Comparison of ENCODE assay signal across 10 cellular contexts in genomic region chr1:205375816-205376545, GRCh38. TPM values are rescaled to one million over a fixed set of nuclear protein-coding genes. Genes with fewer than 3 reads are reported as not detected.
DNase-seq lines count a peak whose midpoint lies in the region; ATAC-seq and TF ChIP-seq lines count a peak whose summit lies in the region.
"Had no signal": no experiment of that assay in that cellular context is flagged by ENCODE, and none has a peak within 500 bp of the region (broad histone marks: within the 10 kb centered on the region; RNA-seq: fewer than 3 reads in every experiment).

No MANE protein-coding gene starts in this region.

- no peak overlapping the region for H3K27ac Mint-ChIP-seq in activated T-helper 17 cell treated with anti-CD3 and anti-CD28 coated beads, Interleukin-2, amount 50 U/mL, for 72 hours
- no peak overlapping the region for H3K27ac Mint-ChIP-seq in activated naive CD4-positive, alpha-beta T cell treated with anti-CD3 and anti-CD28 coated beads, Interleukin-2, amount 50 U/mL, for 72 hours
- H3K27ac Mint-ChIP-seq: activated naive CD8-positive, alpha-beta T cell had no signal

- TF ChIP-seq CTCF in tibial artery (IDR thresholded peaks at IDR 0.05) = no peak

- DNase-seq in H4 (ENCODE audit: low spot score) (peak; percentile 57), NCI-H510A (lab: John Stamatoyannopoulos, UW) (peak; percentile 62), ecto neural progenitor cell (ENCODE audit: low spot score) (peak; percentile 65), occipital lobe (lab: John Stamatoyannopoulos, UW) (peak; percentile 47), SW 1271 (lab: John Stamatoyannopoulos, UW) (no peak), tibial artery (no peak)
- DNase-seq in activated naive CD4-positive, alpha-beta T cell treated with anti-CD3 and anti-CD28 coated beads, Interleukin-2, amount 50 U/mL, for 72 hours (ENCODE audit: low spot score in 2 of 2) = no peak

- no peak overlapping the region for H3K4me3 ChIP-seq in tibial artery

- no peak overlapping the region for H3K4me3 Mint-ChIP-seq in activated T-helper 17 cell treated with anti-CD3 and anti-CD28 coated beads, Interleukin-2, amount 50 U/mL, for 72 hours
- H3K4me3 Mint-ChIP-seq: activated naive CD8-positive, alpha-beta T cell had no signal

- H3K4me1 ChIP-seq in tibial artery = peaks cover 0 to 34% (median 21%) of the 10 kb centered on the region in 4 donors

- intact Hi-C loops in tibial artery (cut with DNase I; ENCODE audit: low total_unique reads) = no loop called here

- peaks cover 0 to 2% of the 10 kb centered on the region in 2 donors for H3K27me3 ChIP-seq in tibial artery

- peaks cover 8% of the 10 kb centered on the region for H3K27me3 Mint-ChIP-seq in activated T-helper 17 cell treated with anti-CD3 and anti-CD28 coated beads, Interleukin-2, amount 50 U/mL, for 72 hours

- H3K36me3 ChIP-seq in tibial artery = no peaks in the 10 kb centered on the region

- H3K9me3 ChIP-seq in tibial artery = no peaks in the 10 kb centered on the region

- ATAC-seq in activated T-helper 17 cell treated with anti-CD3 and anti-CD28 coated beads, Interleukin-2, amount 50 U/mL, for 72 hours (replicated peaks) = no peak
- no peak for ATAC-seq in activated naive CD4-positive, alpha-beta T cell treated with anti-CD3 and anti-CD28 coated beads, Interleukin-2, amount 50 U/mL, for 72 hours

- H3K27ac ChIP-seq in tibial artery = no peak overlapping the region

- H3K36me3 Mint-ChIP-seq in activated T-helper 17 cell treated with anti-CD3 and anti-CD28 coated beads, Interleukin-2, amount 50 U/mL, for 72 hours (ENCODE audit: low read depth) = no peaks in the 10 kb centered on the region
- H3K36me3 Mint-ChIP-seq in activated naive CD4-positive, alpha-beta T cell treated with anti-CD3 and anti-CD28 coated beads, Interleukin-2, amount 50 U/mL, for 72 hours = no peaks in the 10 kb centered on the region

- H3K4me1 Mint-ChIP-seq in activated T-helper 17 cell treated with anti-CD3 and anti-CD28 coated beads, Interleukin-2, amount 50 U/mL, for 72 hours = peaks cover 22% of the 10 kb centered on the region

- H3K9me3 Mint-ChIP-seq in activated T-helper 17 cell treated with anti-CD3 and anti-CD28 coated beads, Interleukin-2, amount 50 U/mL, for 72 hours = no peaks in the 10 kb centered on the region
- no peaks in the 10 kb centered on the region for H3K9me3 Mint-ChIP-seq in activated naive CD4-positive, alpha-beta T cell treated with anti-CD3 and anti-CD28 coated beads, Interleukin-2, amount 50 U/mL, for 72 hours

RNA-seq across cellular contexts. Expression of gene KLHDC8A, which starts 19.3 kb away (rescaled TPM):
- total RNA-seq in H4 (2014; rRNA removed; shearing (Covaris generic)) = not detected in 2 replicates
- total RNA-seq in occipital lobe = 18.6 TPM
- not detected for total RNA-seq in activated T-helper 17 cell treated with anti-CD3 and anti-CD28 coated beads, Interleukin-2, amount 50 U/mL, for 72 hours
- not detected for total RNA-seq in activated naive CD4-positive, alpha-beta T cell treated with anti-CD3 and anti-CD28 coated beads, Interleukin-2, amount 50 U/mL, for 72 hours
- total RNA-seq: pulmonary artery endothelial cell had no signal

RNA-seq across cellular contexts. Expression of gene LEMD1, which starts 45.9 kb away (rescaled TPM):
- total RNA-seq in H4 (2014; rRNA removed; shearing (Covaris generic)) = 1.5 TPM in 2 replicates
- total RNA-seq in occipital lobe = 6.9 TPM
- total RNA-seq in activated T-helper 17 cell treated with anti-CD3 and anti-CD28 coated beads, Interleukin-2, amount 50 U/mL, for 72 hours = 1 to 10 TPM in 1 of 2 donors, under 1 TPM in 1; 0.61 to 1.1 TPM
- 1 to 10 TPM in 1 of 2 donors, not detected in 1; 1.4 TPM for total RNA-seq in activated naive CD4-positive, alpha-beta T cell treated with anti-CD3 and anti-CD28 coated beads, Interleukin-2, amount 50 U/mL, for 72 hours
- total RNA-seq: pulmonary artery endothelial cell had no signal

RNA-seq across cellular contexts. Expression of gene NUAK2, which starts 54.4 kb away (rescaled TPM):
- total RNA-seq in H4 (2014; rRNA removed; shearing (Covaris generic)) = 0.92 and 1.0 TPM in 2 replicates
- 1.1 TPM for total RNA-seq in occipital lobe
- 1 to 10 TPM; 1.2 to 2.9 TPM for total RNA-seq in activated T-helper 17 cell treated with anti-CD3 and anti-CD28 coated beads, Interleukin-2, amount 50 U/mL, for 72 hours
- total RNA-seq in activated naive CD4-positive, alpha-beta T cell treated with anti-CD3 and anti-CD28 coated beads, Interleukin-2, amount 50 U/mL, for 72 hours = 1 to 10 TPM; 5.9 to 6.8 TPM

Comparison
In these comparisons a context has a peak if more than half of its experiments do, and no peak if none do; other contexts are left out.
1. DNase-seq: peak in H4 (single experiment), NCI-H510A (single experiment), ecto neural progenitor cell (single experiment) and occipital lobe (single experiment); none in activated naive CD4-positive, alpha-beta T cell treated with anti-CD3 and anti-CD28 coated beads, Interleukin-2, amount 50 U/mL, for 72 hours (0 of 2), SW 1271 (0 of 2) and tibial artery (0 of 2).
2. RNA of gene KLHDC8A, which starts 19.3 kb away (total RNA-seq): 18.6 TPM in occipital lobe (single experiment); not detected in activated T-helper 17 cell treated with anti-CD3 and anti-CD28 coated beads, Interleukin-2, amount 50 U/mL, for 72 hours, not detected in H4 and not detected in activated naive CD4-positive, alpha-beta T cell treated with anti-CD3 and anti-CD28 coated beads, Interleukin-2, amount 50 U/mL, for 72 hours; every median in the first group is over 10 times any median in the second.